21 cellular contexts compared by ENCODE assay signal in the genomic region with DNA sequence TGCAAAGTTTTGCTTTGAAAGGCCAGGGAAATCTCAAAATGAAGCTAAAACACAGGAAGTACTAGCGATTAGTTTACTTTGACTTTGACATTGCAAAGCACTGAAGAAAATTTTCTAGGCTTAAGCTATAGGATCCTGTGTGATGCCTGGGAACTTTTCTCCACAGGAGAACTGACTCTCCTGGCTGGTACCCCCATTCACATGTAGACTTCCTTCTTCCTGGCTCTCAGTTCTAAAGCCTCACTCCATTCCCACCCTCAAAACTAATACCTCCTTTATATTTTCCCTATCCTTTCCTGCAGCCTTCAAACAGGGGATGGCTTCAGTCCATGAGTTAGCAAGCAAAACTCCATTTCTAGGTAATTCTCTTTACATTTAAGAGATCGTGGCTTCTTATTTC.
"Had no signal": no experiment of that assay in that cellular context is flagged by ENCODE, and none has a peak within 500 bp of the region (broad histone marks: within the 10 kb centered on the region; RNA-seq: fewer than 3 reads in every experiment).

No MANE protein-coding gene starts in this region.

- H3K36me3 Mint-ChIP-seq: activated naive CD4-positive, alpha-beta T cell treated with anti-CD3 and anti-CD28 coated beads, Interleukin-2, amount 10 ng/mL, durations not matched to agents 7 days and 5 days; activated naive CD8-positive, alpha-beta T cell treated with anti-CD3 and anti-CD28 coated beads for 36 hours had no signal

- H3K27me3 Mint-ChIP-seq: activated CD4-positive, alpha-beta memory T cell treated with anti-CD3 and anti-CD28 coated beads, Interleukin-2, amount 10 ng/mL, durations not matched to agents 7 days and 5 days; activated CD4-positive, alpha-beta T cell treated with anti-CD3 and anti-CD28 coated beads for 36 hours; activated naive CD4-positive, alpha-beta T cell treated with anti-CD3 and anti-CD28 coated beads, Interleukin-2, amount 10 ng/mL, durations not matched to agents 7 days and 5 days; activated naive CD8-positive, alpha-beta T cell treated with anti-CD3 and anti-CD28 coated beads for 36 hours; activated T-helper 17 cell treated with anti-CD3 and anti-CD28 coated beads, Interleukin-2, amount 50 U/mL, for 72 hours; T-helper 17 cell had no signal

- H3K27ac Mint-ChIP-seq: activated CD4-positive, alpha-beta memory T cell treated with anti-CD3 and anti-CD28 coated beads, Interleukin-2, amount 10 ng/mL, durations not matched to agents 7 days and 5 days; activated CD4-positive, alpha-beta T cell treated with anti-CD3 and anti-CD28 coated beads for 36 hours; activated naive CD4-positive, alpha-beta T cell treated with anti-CD3 and anti-CD28 coated beads, Interleukin-2, amount 10 ng/mL, durations not matched to agents 7 days and 5 days; activated naive CD8-positive, alpha-beta T cell treated with anti-CD3 and anti-CD28 coated beads for 36 hours; activated T-helper 17 cell treated with anti-CD3 and anti-CD28 coated beads, Interleukin-2, amount 50 U/mL, for 72 hours; T-helper 17 cell had no signal

- H3K27me3 ChIP-seq: brain microvascular endothelial cell had no signal

- DNase-seq: activated CD4-positive, alpha-beta memory T cell treated with anti-CD3 and anti-CD28 coated beads, Interleukin-2, amount 10 ng/mL, durations not matched to agents 7 days and 5 days; activated CD4-positive, alpha-beta T cell treated with anti-CD3 and anti-CD28 coated beads for 36 hours; activated CD4-positive, alpha-beta T cell treated with anti-CD3 and anti-CD28 coated beads, Interleukin-2, amount 50 U/mL, for 1 hour; activated gamma-delta T cell treated with Interleukin-2 at 50 U/mL for 16 hours; activated naive CD4-positive, alpha-beta T cell treated with anti-CD3 and anti-CD28 coated beads, Interleukin-2, amount 10 ng/mL, durations not matched to agents 7 days and 5 days; activated naive CD8-positive, alpha-beta T cell treated with anti-CD3 and anti-CD28 coated beads for 36 hours; activated T-cell treated with anti-CD3 and anti-CD28 coated beads for 4 hours; activated T-cell treated with anti-CD3 and anti-CD28 coated beads, Interleukin-2, amount 50 U/mL, for 48 hours; brain microvascular endothelial cell; cerebellar nuclear complex; MM.1S; NCI-H1105; NCI-H1436; NCI-H1694 treated with DMSO at 0.1 percent for 48 hours; NCI-H2029 treated with DMSO at 0.1 percent for 48 hours; NCI-H524; PC-9; SHP77 treated with DMSO at 0.1 percent for 48 hours; T-helper 17 cell; T-helper 9 cell had no signal

- H3K4me3 Mint-ChIP-seq: activated CD4-positive, alpha-beta memory T cell treated with anti-CD3 and anti-CD28 coated beads, Interleukin-2, amount 10 ng/mL, durations not matched to agents 7 days and 5 days; activated CD4-positive, alpha-beta T cell treated with anti-CD3 and anti-CD28 coated beads for 36 hours; activated naive CD4-positive, alpha-beta T cell treated with anti-CD3 and anti-CD28 coated beads, Interleukin-2, amount 10 ng/mL, durations not matched to agents 7 days and 5 days; activated naive CD8-positive, alpha-beta T cell treated with anti-CD3 and anti-CD28 coated beads for 36 hours; activated T-helper 17 cell treated with anti-CD3 and anti-CD28 coated beads, Interleukin-2, amount 50 U/mL, for 72 hours; T-helper 17 cell had no signal

- H3K4me3 ChIP-seq: PC-9 had no signal

- H3K4me2 ChIP-seq: PC-9 had no signal

- H3K9me3 Mint-ChIP-seq: activated T-helper 17 cell treated with anti-CD3 and anti-CD28 coated beads, Interleukin-2, amount 50 U/mL, for 72 hours had no signal

- H2AFZ ChIP-seq: PC-9 had no signal

- H3K36me3 ChIP-seq: brain microvascular endothelial cell had no signal

- ATAC-seq: activated CD4-positive, alpha-beta T cell treated with anti-CD3 and anti-CD28 coated beads for 36 hours; activated T-helper 17 cell treated with anti-CD3 and anti-CD28 coated beads, Interleukin-2, amount 50 U/mL, for 72 hours; T-helper 17 cell had no signal

- H3K4me1 Mint-ChIP-seq: activated CD4-positive, alpha-beta memory T cell treated with anti-CD3 and anti-CD28 coated beads, Interleukin-2, amount 10 ng/mL, durations not matched to agents 7 days and 5 days; activated CD4-positive, alpha-beta T cell treated with anti-CD3 and anti-CD28 coated beads for 36 hours; activated naive CD4-positive, alpha-beta T cell treated with anti-CD3 and anti-CD28 coated beads, Interleukin-2, amount 10 ng/mL, durations not matched to agents 7 days and 5 days; activated naive CD8-positive, alpha-beta T cell treated with anti-CD3 and anti-CD28 coated beads for 36 hours; activated T-helper 17 cell treated with anti-CD3 and anti-CD28 coated beads, Interleukin-2, amount 50 U/mL, for 72 hours; T-helper 17 cell had no signal

- H3K27ac ChIP-seq: brain microvascular endothelial cell, PC-9 had no signal
